Comparison of ENCODE assay signal across 8 cellular contexts in the genomic region with DNA sequence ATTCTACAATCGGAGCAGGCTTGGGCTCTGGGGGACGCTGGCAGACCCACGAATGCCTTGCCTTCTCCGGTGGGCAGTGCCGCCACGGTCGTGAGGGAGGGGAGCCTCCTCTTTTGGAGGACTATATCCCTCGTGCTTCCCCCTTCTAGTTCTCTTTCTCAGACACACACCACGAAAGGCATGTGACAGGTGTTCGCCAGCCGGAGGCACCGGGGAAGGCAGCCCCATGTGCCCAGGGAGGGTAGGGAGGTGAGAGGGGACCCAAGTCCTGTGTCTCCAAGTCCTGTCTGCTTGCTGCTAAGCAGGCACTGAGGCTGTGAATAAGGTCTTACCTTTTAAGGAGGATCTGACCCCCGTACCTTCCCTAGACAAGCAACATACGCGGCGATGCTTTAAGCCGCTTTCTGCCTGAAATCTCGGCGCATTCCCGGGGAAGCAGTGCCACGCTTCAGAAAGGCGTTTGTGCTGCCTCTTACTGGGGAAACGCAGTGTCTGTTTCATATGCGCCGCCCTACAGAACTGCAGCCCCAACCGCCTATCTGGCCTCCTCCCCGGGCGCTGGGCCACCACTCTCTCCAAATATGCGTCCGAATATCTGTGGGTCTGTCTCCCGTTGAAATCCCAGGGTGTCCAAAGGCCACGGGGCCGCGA. TPM values are rescaled to one million over a fixed set of nuclear protein-coding genes. Genes with fewer than 3 reads are reported as not detected.
DNase-seq lines count a peak whose midpoint lies in the region; ATAC-seq, FAIRE-seq and TF ChIP-seq lines count a peak whose summit lies in the region.

No MANE protein-coding gene starts in this region.

- peak in 1 of 4 experiments; percentile 5 for TF ChIP-seq CTCF in prostate gland (IDR thresholded peaks at IDR 0.05)

- intact Hi-C loops in prostate gland (cut with DNase I) = no loop called here

- H3K4me1 ChIP-seq in prostate gland (replicated peaks) = peaks cover 4% of the 10 kb centered on the region

- peak; percentile 52 for DNase-seq in DMS 273 treated with DMSO at 0.1 percent for 48 hours (lab: John Stamatoyannopoulos, UW)
- peak; percentile 33 for DNase-seq in NCI-H128 (lab: John Stamatoyannopoulos, UW; ENCODE audit: unreplicated experiment)
- peak; percentile 40 for DNase-seq in amniotic stem cell (lab: John Stamatoyannopoulos, UW)
- peak in 33 of 51 donors; percentile 14 to 65 (median 34) for DNase-seq in hypothalamus (lab: John Stamatoyannopoulos, UW)
- DNase-seq in prostate gland (ENCODE audit: low spot score) = no peak
- no peak for DNase-seq in GM19239 (ENCODE audit: insufficient read length, low spot score)
- no peak for DNase-seq in NCI-H2029 (lab: John Stamatoyannopoulos, UW)

- WGBS in prostate gland = 1% methylated on average over 34 of the region's 34 CpGs

- TF ChIP-seq POLR2A in prostate gland (IDR thresholded peaks at IDR 0.05) = no peak

- no peaks in the 10 kb centered on the region for H3K36me3 ChIP-seq in prostate gland

- H3K4me3 ChIP-seq in prostate gland = peak overlapping the region; percentile 30 to 32

- H3K9me3 ChIP-seq in prostate gland = no peaks in the 10 kb centered on the region

- H3K27ac ChIP-seq in prostate gland = no peak overlapping the region

- H3K27me3 ChIP-seq in prostate gland (replicated peaks; ENCODE audit: insufficient read depth) = peaks cover 17% of the 10 kb centered on the region

- no peak for ATAC-seq in HG02885 (IDR thresholded peaks at IDR 0.05; ENCODE audit: poor library complexity, unreplicated experiment)

- no peak for FAIRE-seq in GM19239 (lab: Jason Lieb, UNC)

RNA-seq across cellular contexts. Expression of gene PLXNA4, which starts 0.8 kb away (rescaled TPM):
- 1 to 10 TPM in 1 of 2 donors, under 1 TPM in 1; 0.41 to 2.8 TPM for total RNA-seq in prostate gland

Comparison
In these comparisons a context has a peak if more than half of its experiments do, and no peak if none do; other contexts are left out.
1. DNase-seq: peak in DMS 273 treated with DMSO at 0.1 percent for 48 hours (single experiment), NCI-H128 (single experiment), amniotic stem cell (single experiment) and hypothalamus (33 of 51); none in prostate gland (single experiment), GM19239 (single experiment) and NCI-H2029 (single experiment).